ENCODE assay signal across 17 cellular contexts in the genomic region with DNA sequence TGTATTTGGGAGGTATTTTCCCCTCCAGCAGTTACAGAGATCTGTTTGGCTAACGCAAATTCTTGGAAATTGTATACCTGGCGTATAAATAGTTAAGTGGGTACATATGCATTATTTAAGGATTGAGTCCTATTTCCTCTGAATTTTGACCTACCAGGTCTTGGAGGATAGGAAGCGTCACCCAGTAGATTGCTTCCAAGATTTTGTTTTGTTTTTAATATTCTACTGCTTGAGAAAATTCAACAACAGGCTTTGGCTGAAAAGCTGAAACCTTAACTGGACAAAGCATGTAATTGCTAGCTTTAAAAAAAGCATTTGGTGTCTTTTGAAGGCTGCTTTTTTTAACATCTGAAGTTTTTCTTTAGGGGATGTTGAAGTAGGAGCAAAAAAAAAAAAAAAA.
DNase-seq lines count a peak whose midpoint lies in the region; ATAC-seq, FAIRE-seq and TF ChIP-seq lines count a peak whose summit lies in the region.
"Had no signal": no experiment of that assay in that cellular context is flagged by ENCODE, and none has a peak within 500 bp of the region (broad histone marks: within the 10 kb centered on the region; RNA-seq: fewer than 3 reads in every experiment).

No MANE protein-coding gene starts in this region.

- H3K9me3 ChIP-seq in AG04450 (ENCODE audit: control insufficient read depth, insufficient read depth, low read length) = no peaks in the 10 kb centered on the region
- H3K9me3 ChIP-seq in astrocyte (ENCODE audit: insufficient read depth, low read depth, low read length) = no peaks in the 10 kb centered on the region
- no peaks in the 10 kb centered on the region for H3K9me3 ChIP-seq in right cardiac atrium (ENCODE audit: control insufficient read depth, low read length)
- H3K9me3 ChIP-seq in gastrocnemius medialis = no peaks in the 10 kb centered on the region
- H3K9me3 ChIP-seq in kidney (ENCODE audit: control insufficient read depth in 1 of 2, low read length in 2 of 2) = no peaks in the 10 kb centered on the region
- H3K9me3 ChIP-seq: MG63, Peyer's patch had no signal

- H3K9ac ChIP-seq in astrocyte (ENCODE audit: low read length) = peak overlapping the region; percentile 94
- H3K9ac ChIP-seq in kidney (ENCODE audit: low read length in 2 of 2) = no peak overlapping the region

- no peak overlapping the region for H3K4me3 Mint-ChIP-seq in astrocyte (ENCODE audit: unreplicated experiment)
- H3K4me3 Mint-ChIP-seq: activated CD4-positive, alpha-beta T cell treated with anti-CD3 and anti-CD28 coated beads, Interleukin-2, amount 10 ng/mL, durations not matched to agents 24 days and 14 days; stimulated activated memory B cell treated with anti-CD40 and anti-IgM and Interleukin-4, amounts not matched to agents 10 μg/mL and 1 μg/mL and 100 μg/mL, for 72 hours; T-helper 17 cell had no signal

- CTCF ChIA-PET in AG04450 (lab: Charles Lee) = interaction anchor here (0.6 to 1.3 kb wide), 3 partner anchors 17 to 1133 kb away, joined by 3 to 15 read pairs (median 5); no protein-coding TSS in a partner anchor

- peak overlapping the region; percentile 98 for H3K27ac ChIP-seq in AG04450 (ENCODE audit: low read depth, low read length)
- H3K27ac ChIP-seq in astrocyte (ENCODE audit: low read depth, low read length) = peak overlapping the region; percentile 100
- H3K27ac ChIP-seq in right cardiac atrium (ENCODE audit: low read length) = peak overlapping the region; percentile 90
- peak overlapping the region in 3 of 4 donors; percentile 0 to 61 (median 49) for H3K27ac ChIP-seq in gastrocnemius medialis
- no peak overlapping the region for H3K27ac ChIP-seq in kidney (ENCODE audit: low read depth in 2 of 2, low read length in 2 of 2)

- peaks cover 43% of the 10 kb centered on the region for H3K79me2 ChIP-seq in astrocyte (ENCODE audit: insufficient read depth, low read length)

- H3K36me3 Mint-ChIP-seq in astrocyte (ENCODE audit: low read depth, unreplicated experiment) = no peaks in the 10 kb centered on the region
- H3K36me3 Mint-ChIP-seq: stimulated activated memory B cell treated with anti-CD40 and anti-IgM and Interleukin-4, amounts not matched to agents 10 μg/mL and 1 μg/mL and 100 μg/mL, for 72 hours had no signal

- peak overlapping the region; percentile 80 for H3K4me2 ChIP-seq in astrocyte (ENCODE audit: low read length)

- H3K4me1 Mint-ChIP-seq in astrocyte (ENCODE audit: low read depth, unreplicated experiment) = peaks cover 70% of the 10 kb centered on the region
- H3K4me1 Mint-ChIP-seq: activated CD4-positive, alpha-beta T cell treated with anti-CD3 and anti-CD28 coated beads, Interleukin-2, amount 10 ng/mL, durations not matched to agents 24 days and 14 days; stimulated activated memory B cell treated with anti-CD40 and anti-IgM and Interleukin-4, amounts not matched to agents 10 μg/mL and 1 μg/mL and 100 μg/mL, for 72 hours; T-helper 17 cell had no signal

- no peak for ATAC-seq in right cardiac atrium
- ATAC-seq in gastrocnemius medialis = no peak
- ATAC-seq: T-helper 17 cell had no signal

- no peak for FAIRE-seq in astrocyte (lab: Jason Lieb, UNC)
- FAIRE-seq in kidney (lab: Jason Lieb, UNC) = no peak
- FAIRE-seq: H54 had no signal

- TF ChIP-seq CTCF in AG04450 (IDR thresholded peaks at IDR 0.05; ENCODE audit: low read depth, low read length) (no peak), astrocyte (IDR thresholded peaks at IDR 0.05; ENCODE audit: insufficient read depth, low read depth, low read length) (no peak), gastrocnemius medialis (IDR thresholded peaks at IDR 0.05 in 4 of 5, conservative IDR thresholded peaks at IDR 0.05 in 1 of 5) (no peak), kidney (IDR thresholded peaks at IDR 0.05; ENCODE audit: borderline replicate concordance, extremely low read depth, insufficient read depth) (no peak)

- no peaks in the 10 kb centered on the region for H3K9me3 Mint-ChIP-seq in astrocyte (ENCODE audit: unreplicated experiment)
- H3K9me3 Mint-ChIP-seq: activated CD4-positive, alpha-beta T cell treated with anti-CD3 and anti-CD28 coated beads, Interleukin-2, amount 10 ng/mL, durations not matched to agents 24 days and 14 days; stimulated activated memory B cell treated with anti-CD40 and anti-IgM and Interleukin-4, amounts not matched to agents 10 μg/mL and 1 μg/mL and 100 μg/mL, for 72 hours had no signal

- H3K4me1 ChIP-seq in astrocyte (ENCODE audit: insufficient read depth, low read length) (peaks cover 74% of the 10 kb centered on the region), right cardiac atrium (ENCODE audit: control insufficient read depth, insufficient read depth, low read length) (peaks cover 17% of the 10 kb centered on the region), gastrocnemius medialis (peaks cover 9 to 28% of the 10 kb centered on the region in 2 donors), kidney (ENCODE audit: control insufficient read depth in 1 of 2, insufficient read depth in 1 of 2, low read depth in 1 of 2, low read length in 2 of 2) (peaks cover 13 to 20% of the 10 kb centered on the region in 2 donors)

- peak overlapping the region; percentile 90 for H3K27ac Mint-ChIP-seq in astrocyte (ENCODE audit: unreplicated experiment)
- H3K27ac Mint-ChIP-seq: activated CD4-positive, alpha-beta T cell treated with anti-CD3 and anti-CD28 coated beads, Interleukin-2, amount 10 ng/mL, durations not matched to agents 24 days and 14 days; stimulated activated memory B cell treated with anti-CD40 and anti-IgM and Interleukin-4, amounts not matched to agents 10 μg/mL and 1 μg/mL and 100 μg/mL, for 72 hours; T-helper 17 cell had no signal

- in situ Hi-C loops in gastrocnemius medialis (cut with MboI; ENCODE audit: low sequenced_read_pairs in 4 of 4) = no loop called here

- H2AFZ ChIP-seq in astrocyte (ENCODE audit: low read depth, low read length) = no peak overlapping the region

- TF ChIP-seq POLR2A in gastrocnemius medialis (IDR thresholded peaks at IDR 0.05) = no peak

- no peaks in the 10 kb centered on the region for H4K20me1 ChIP-seq in astrocyte (ENCODE audit: insufficient read depth, low read length)

- intact Hi-C loops in right cardiac atrium (cut with DNase I) = no loop called here
- intact Hi-C loops in gastrocnemius medialis (cut with DNase I; ENCODE audit: low total_unique reads) = no loop called here
- intact Hi-C loops in kidney (cut with DNase I) = no loop called here

- WGBS in right cardiac atrium = 53% methylated on average over 3 of the region's 3 CpGs

- H3K4me3 ChIP-seq in AG04450 (ENCODE audit: low read depth, low read length) = peak overlapping the region; percentile 31
- H3K4me3 ChIP-seq in astrocyte (ENCODE audit: insufficient read depth, low read depth, low read length) = peak overlapping the region; percentile 45
- H3K4me3 ChIP-seq in right cardiac atrium (ENCODE audit: low read length) = no peak overlapping the region
- no peak overlapping the region for H3K4me3 ChIP-seq in gastrocnemius medialis
- no peak overlapping the region for H3K4me3 ChIP-seq in kidney (ENCODE audit: low read length in 2 of 2)
- H3K4me3 ChIP-seq: MG63, Peyer's patch had no signal

- POLR2A ChIA-PET in AG04450 (lab: Yijun Ruan, JAX) = interaction anchor here (1.0 to 1.1 kb wide), 5 partner anchors 10 to 108 kb away, joined by 3 to 10 read pairs (median 3); no protein-coding TSS in a partner anchor

- H3K27me3 ChIP-seq in AG04450 (ENCODE audit: control insufficient read depth, insufficient read depth, low read length) (no peaks in the 10 kb centered on the region), astrocyte (ENCODE audit: insufficient read depth, low read length) (no peaks in the 10 kb centered on the region), right cardiac atrium (ENCODE audit: control insufficient read depth, insufficient read depth) (no peaks in the 10 kb centered on the region), gastrocnemius medialis (no peaks in the 10 kb centered on the region)
- H3K27me3 ChIP-seq: MG63, Peyer's patch had no signal

- no peaks in the 10 kb centered on the region for H3K27me3 Mint-ChIP-seq in astrocyte (ENCODE audit: low read depth, unreplicated experiment)
- H3K27me3 Mint-ChIP-seq: activated CD4-positive, alpha-beta T cell treated with anti-CD3 and anti-CD28 coated beads, Interleukin-2, amount 10 ng/mL, durations not matched to agents 24 days and 14 days had no signal

- H3K36me3 ChIP-seq in astrocyte (ENCODE audit: insufficient read depth, low read length) (no peaks in the 10 kb centered on the region), gastrocnemius medialis (no peaks in the 10 kb centered on the region), kidney (ENCODE audit: control insufficient read depth in 1 of 2, insufficient read depth in 2 of 2, low read length in 2 of 2) (no peaks in the 10 kb centered on the region)
- H3K36me3 ChIP-seq: MG63, Peyer's patch had no signal

- no peak for DNase-seq in AG04450 (ENCODE audit: low read depth, low spot score)
- DNase-seq in astrocyte (ENCODE audit: low read depth) = no peak
- no peak for DNase-seq in right cardiac atrium
- no peak for DNase-seq in gastrocnemius medialis
- DNase-seq in ecto neural progenitor cell (ENCODE audit: low spot score) = no peak
- no peak for DNase-seq in SKM-1 (lab: John Stamatoyannopoulos, UW; ENCODE audit: unreplicated experiment)
- DNase-seq in COLO829 (ENCODE audit: low spot score) = no peak
- DNase-seq in kidney = no peak
- DNase-seq: activated CD4-positive, alpha-beta T cell treated with anti-CD3 and anti-CD28 coated beads, Interleukin-2, amount 10 ng/mL, durations not matched to agents 24 days and 14 days; activated T-cell treated with anti-CD3 and anti-CD28 coated beads, Interleukin-2, amount 50 U/mL, for 1 hour; NCI-H2029; NCI-H748 treated with DMSO at 0.1 percent for 48 hours; Peyer's patch; T-helper 17 cell had no signal

Comparison
In these comparisons a context has a peak if more than half of its experiments do, and no peak if none do; other contexts are left out.
1. H3K27ac ChIP-seq: peak in AG04450 (single experiment), astrocyte (single experiment), right cardiac atrium (single experiment) and gastrocnemius medialis (3 of 4); none in kidney (0 of 2).
2. H3K4me3 ChIP-seq: peak in AG04450 (single experiment) and astrocyte (single experiment); none in right cardiac atrium (single experiment), gastrocnemius medialis (0 of 4) and kidney (0 of 2).